In the genomic region with DNA sequence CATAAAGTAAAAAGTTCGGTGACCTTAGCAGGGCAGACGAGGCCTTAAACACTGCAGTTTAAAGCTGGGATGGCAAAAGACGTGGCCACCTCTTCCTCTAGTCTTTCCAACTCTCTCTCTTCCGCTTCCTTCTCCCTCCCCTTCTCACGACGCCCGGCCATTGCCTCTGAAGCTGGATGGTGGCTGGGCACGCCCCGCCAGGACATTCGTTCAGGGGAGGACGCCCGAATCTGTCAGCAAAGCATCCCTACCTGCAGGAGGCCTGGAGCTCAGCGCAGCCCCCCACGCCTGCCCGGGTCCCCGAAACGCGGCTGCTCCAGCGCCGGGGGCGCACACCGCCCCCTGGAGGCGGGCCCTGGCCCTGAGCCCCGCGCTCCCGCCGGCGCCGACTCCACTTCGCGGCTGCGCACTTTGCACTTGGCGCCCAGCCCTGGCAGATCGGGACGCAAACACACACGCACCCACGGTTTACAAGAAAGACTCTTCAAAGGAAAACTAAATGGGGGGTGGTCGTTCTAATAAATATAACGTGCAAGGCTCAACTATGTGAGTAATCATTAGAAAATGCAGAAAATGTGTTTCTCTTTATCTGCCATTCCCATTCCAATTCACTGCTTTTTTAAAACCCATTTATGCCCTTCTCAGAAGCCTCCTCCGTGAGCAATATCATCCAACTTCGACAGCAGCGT, we compare ENCODE assay signal across 8 cellular contexts. TPM values are rescaled to one million over a fixed set of nuclear protein-coding genes. Genes with fewer than 3 reads are reported as not detected.
DNase-seq lines count a peak whose midpoint lies in the region; TF ChIP-seq lines count a peak whose summit lies in the region.

No MANE protein-coding gene starts in this region.

- no peak overlapping the region for H3K27ac Mint-ChIP-seq in Caco-2 (ENCODE audit: unreplicated experiment)

- no peaks in the 10 kb centered on the region for H3K9me3 Mint-ChIP-seq in Caco-2 (ENCODE audit: unreplicated experiment)

- BruUV-seq in Caco-2 (replicated peaks; lab: Mats Ljungman, UMichigan) = no TSS peak

- CTCF ChIA-PET in Caco-2 (lab: Charles Lee) = no interaction called here

- no peaks in the 10 kb centered on the region for H3K9me3 ChIP-seq in Caco-2

- DNase-seq in NCI-H2081 treated with DMSO at 0.1 percent for 48 hours (lab: John Stamatoyannopoulos, UW) (peak; percentile 12), activated T-cell treated with anti-CD3 and anti-CD28 coated beads for 1 hour (ENCODE audit: low read depth) (peak; percentile 72), epidermal melanocyte (ENCODE audit: insufficient read length, low spot score) (peak; percentile 70), middle frontal gyrus (ENCODE audit: extremely low spot score, low spot score) (peak; percentile 53), Caco-2 (no peak), AML-193 (lab: John Stamatoyannopoulos, UW) (no peak)
- peak; percentile 12 to 45 for DNase-seq in stimulated activated CD8-positive, alpha-beta memory T cell treated with anti-CD3 and anti-CD28 coated beads, Interleukin-4, amount 100 ng/mL, for 4 hours (ENCODE audit: low read depth in 2 of 2, low spot score in 1 of 2)

- no peak overlapping the region for H3K4me3 Mint-ChIP-seq in Caco-2 (ENCODE audit: unreplicated experiment)

- POLR2A ChIA-PET in Caco-2 (lab: Charles Lee) = no interaction called here

- no peaks in the 10 kb centered on the region for H3K36me3 ChIP-seq in Caco-2 (ENCODE audit: control insufficient read depth, insufficient read depth, low read length)

- no peaks in the 10 kb centered on the region; the same call in 1 of the 2 replicates for H3K27me3 ChIP-seq in Caco-2 (replicated peaks; ENCODE audit: control insufficient read depth, insufficient read depth, low read length)

- peaks cover 5% of the 10 kb centered on the region for H3K27me3 Mint-ChIP-seq in Caco-2 (ENCODE audit: insufficient read depth, unreplicated experiment)

- H3K36me3 Mint-ChIP-seq in Caco-2 (ENCODE audit: insufficient read depth, unreplicated experiment) = no peaks in the 10 kb centered on the region

- H3K4me3 ChIP-seq in GM08714 (ENCODE audit: low read length) (peak overlapping the region; percentile 1; the same call in 1 of the 2 replicates), Caco-2 (ENCODE audit: low read depth, low read length) (no peak overlapping the region)

- intact Hi-C loops in Caco-2 (cut with micrococcal nuclease; ENCODE audit: unreplicated experiment) = no loop called here

- no peaks in the 10 kb centered on the region for H3K4me1 ChIP-seq in Caco-2

- H3K4me1 Mint-ChIP-seq in Caco-2 (ENCODE audit: low read depth, unreplicated experiment) = no peaks in the 10 kb centered on the region

- TF ChIP-seq CTCF in Caco-2 (IDR thresholded peaks at IDR 0.05; ENCODE audit: insufficient read depth in 1 of 2, low read depth in 1 of 2, low read length in 1 of 2, severe bottlenecking in 1 of 2, unreplicated experiment in 1 of 2) = no peak

RNA-seq across cellular contexts. Expression of a gene that starts 54.7 kb away (rescaled TPM):
- total RNA-seq in Caco-2 (2022) = 6.8 and 7.1 TPM in 2 replicates

Comparison
In these comparisons a context has a peak if more than half of its experiments do, and no peak if none do; other contexts are left out.
1. DNase-seq: peak in NCI-H2081 treated with DMSO at 0.1 percent for 48 hours (single experiment), activated T-cell treated with anti-CD3 and anti-CD28 coated beads for 1 hour (single experiment), epidermal melanocyte (single experiment), middle frontal gyrus (single experiment) and stimulated activated CD8-positive, alpha-beta memory T cell treated with anti-CD3 and anti-CD28 coated beads, Interleukin-4, amount 100 ng/mL, for 4 hours (2 of 2); none in Caco-2 (0 of 2) and AML-193 (0 of 2).